8 cellular contexts compared by ENCODE assay signal in the genomic region with DNA sequence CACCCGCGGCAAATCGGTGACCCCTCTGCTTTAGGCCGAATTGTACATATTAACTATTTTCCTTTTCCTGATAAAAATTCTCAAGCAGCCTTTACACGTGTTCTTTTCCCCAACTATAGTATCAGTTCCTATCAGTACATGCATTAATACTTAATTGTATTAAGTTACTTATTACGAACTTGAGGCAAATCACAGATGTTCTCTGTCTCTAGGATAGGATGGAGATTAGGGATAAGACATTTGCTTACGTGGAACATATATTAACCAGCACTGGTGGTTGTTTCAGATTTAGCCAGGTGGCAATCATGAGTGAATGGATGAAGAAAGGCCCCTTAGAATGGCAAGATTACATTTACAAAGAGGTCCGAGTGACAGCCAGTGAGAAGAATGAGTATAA. TPM values are rescaled to one million over a fixed set of nuclear protein-coding genes. Genes with fewer than 3 reads are reported as not detected.
A peak's percentile ranks its signal among the peaks of the same experiment; 100 is the strongest.
DNase-seq lines count a peak whose midpoint lies in the region; ATAC-seq, FAIRE-seq and TF ChIP-seq lines count a peak whose summit lies in the region.

No MANE protein-coding gene starts in this region.

- no peaks in the 10 kb centered on the region for H4K20me1 ChIP-seq in HepG2 (ENCODE audit: insufficient read depth, low read length)

- H3K36me3 ChIP-seq in HepG2 (replicated peaks in 1 of 2; ENCODE audit: control insufficient read depth in 1 of 2, insufficient read depth in 2 of 2, low read length in 2 of 2): peaks cover 8 to 12% of the 10 kb centered on the region in 2 experiments; a peak in 4 of 5 replicates
- peaks cover 14 to 18% (median 15%) of the 10 kb centered on the region in 3 donors for H3K36me3 ChIP-seq in tibial artery

- TF ChIP-seq CTCF in HepG2 (CRISPR knock-in tag; IDR thresholded peaks at IDR 0.05) (no peak), tibial artery (IDR thresholded peaks at IDR 0.05) (no peak)

- intact Hi-C loops in HepG2 (cut with micrococcal nuclease; ENCODE audit: unreplicated experiment): no loop called here
- intact Hi-C loops in tibial artery (cut with DNase I; ENCODE audit: low total_unique reads): no loop called here

- peaks cover 17% of the 10 kb centered on the region for H3K4me1 Mint-ChIP-seq in activated T-cell treated with anti-CD3 and anti-CD28 coated beads, Interleukin-2, amount 50 U/mL, for 24 hours (ENCODE audit: low read depth)

- no peaks in the 10 kb centered on the region for H3K9me3 ChIP-seq in HepG2 (ENCODE audit: low read length)
- H3K9me3 ChIP-seq in tibial artery: no peaks in the 10 kb centered on the region

- CTCF ChIA-PET in HepG2 (lab: Yijun Ruan, JAX; ENCODE audit: low intra/inter-chr PET ratio, low total read pairs): no interaction called here

- in situ Hi-C loops in HepG2 (cut with HindIII; ENCODE audit: extremely low pct_ligation_motif_present, low pct_unique_long_range_greater_than_20kb): no loop called here

- H3K27me3 Mint-ChIP-seq in activated T-cell treated with anti-CD3 and anti-CD28 coated beads, Interleukin-2, amount 50 U/mL, for 24 hours: peaks cover 19% of the 10 kb centered on the region

- POLR2A ChIA-PET in HepG2 (lab: Yijun Ruan, JAX): interaction anchor here (1.5 kb wide), 1 partner anchor 28 kb away, joined by 5 read pairs; the partner anchor contains the start of gene SRSF7

- no peak for TF ChIP-seq RAD21 in HepG2 (CRISPR knock-in tag; IDR thresholded peaks at IDR 0.05)

- WGBS in HepG2 (ENCODE audit: low lambda C conversion rate): 9% methylated on average over 8 of the region's 8 CpGs

- no peak for DNase-seq in activated T-cell treated with anti-CD3 and anti-CD28 coated beads, Interleukin-2, amount 50 U/mL, for 24 hours
- no peak for DNase-seq in activated T-cell treated with anti-CD3 and anti-CD28 coated beads, Interleukin-2, amount 50 U/mL, for 48 hours
- DNase-seq in activated naive CD4-positive, alpha-beta T cell treated with anti-CD3 and anti-CD28 coated beads, Interleukin-2, amount 50 U/mL, for 72 hours (ENCODE audit: low spot score in 2 of 2): no peak
- DNase-seq in HepG2 (ENCODE audit: low spot score) (no peak), tibial artery (no peak), NCI-H1417 (lab: John Stamatoyannopoulos, UW) (no peak), GM19238 (ENCODE audit: insufficient read length, low spot score) (no peak)

- BruUV-seq in HepG2 (replicated peaks; lab: Mats Ljungman, UMichigan): no TSS peak

- H3K27ac Mint-ChIP-seq in activated T-cell treated with anti-CD3 and anti-CD28 coated beads, Interleukin-2, amount 50 U/mL, for 24 hours: peak overlapping the region; percentile 98
- H3K27ac Mint-ChIP-seq in activated naive CD4-positive, alpha-beta T cell treated with anti-CD3 and anti-CD28 coated beads, Interleukin-2, amount 50 U/mL, for 72 hours: peak overlapping the region; percentile 92 to 96

- H3K9ac ChIP-seq in HepG2 (ENCODE audit: insufficient read depth, low read depth, low read length): peak overlapping the region; percentile 79

- FAIRE-seq in HepG2 (lab: Jason Lieb, UNC): no peak

- TF ChIP-seq EP300 in HepG2 (IDR thresholded peaks at IDR 0.05; ENCODE audit: low read depth in 2 of 2, low read length in 2 of 2) (no peak), HepG2 (CRISPR knock-in tag; IDR thresholded peaks at IDR 0.05; ENCODE audit: borderline replicate concordance) (no peak)

- H3K4me2 ChIP-seq in HepG2 (ENCODE audit: low read depth, low read length): peak overlapping the region; percentile 91

- H3K4me3 ChIP-seq in HepG2 (replicated peaks in 1 of 3; ENCODE audit: insufficient read depth in 1 of 3, low read depth in 2 of 3, low read length in 3 of 3) (peak overlapping the region; percentile 81 to 93 (median 86)), tibial artery (peak overlapping the region; percentile 56 to 68)

- H3K79me2 ChIP-seq in HepG2 (ENCODE audit: insufficient read depth, low read length): peaks cover 11% of the 10 kb centered on the region

- peaks cover 42% of the 10 kb centered on the region for H3K36me3 Mint-ChIP-seq in activated T-cell treated with anti-CD3 and anti-CD28 coated beads, Interleukin-2, amount 50 U/mL, for 24 hours (ENCODE audit: low read depth)
- H3K36me3 Mint-ChIP-seq in activated naive CD4-positive, alpha-beta T cell treated with anti-CD3 and anti-CD28 coated beads, Interleukin-2, amount 50 U/mL, for 72 hours: peaks cover 8 to 21% of the 10 kb centered on the region in 2 donors

- H2AFZ ChIP-seq in HepG2 (ENCODE audit: low read length): peak overlapping the region; percentile 52

- no peak for TF ChIP-seq POLR2A in HepG2 (IDR thresholded peaks at IDR 0.05; ENCODE audit: insufficient read depth in 1 of 2, low read depth in 2 of 2, low read length in 2 of 2)

- no peaks in the 10 kb centered on the region; a peak in 1 of 5 replicates for H3K27me3 ChIP-seq in HepG2 (ENCODE audit: control insufficient read depth in 1 of 2, insufficient read depth in 2 of 2, low read length in 2 of 2)
- no peaks in the 10 kb centered on the region for H3K27me3 ChIP-seq in tibial artery

- H3K27ac ChIP-seq in HepG2 (ENCODE audit: extremely low read length, insufficient read depth, low read length) (peak overlapping the region; percentile 50), tibial artery (peak overlapping the region; percentile 62)

- H3K4me3 Mint-ChIP-seq in activated T-cell treated with anti-CD3 and anti-CD28 coated beads, Interleukin-2, amount 50 U/mL, for 24 hours: peak overlapping the region; percentile 95

- H3K9me3 Mint-ChIP-seq in activated T-cell treated with anti-CD3 and anti-CD28 coated beads, Interleukin-2, amount 50 U/mL, for 24 hours: no peaks in the 10 kb centered on the region
- H3K9me3 Mint-ChIP-seq in activated naive CD4-positive, alpha-beta T cell treated with anti-CD3 and anti-CD28 coated beads, Interleukin-2, amount 50 U/mL, for 72 hours: no peaks in the 10 kb centered on the region

- ATAC-seq in activated naive CD4-positive, alpha-beta T cell treated with anti-CD3 and anti-CD28 coated beads, Interleukin-2, amount 50 U/mL, for 72 hours: no peak
- no peak for ATAC-seq in HepG2
- ATAC-seq in HG03342 (IDR thresholded peaks at IDR 0.05; ENCODE audit: unreplicated experiment): no peak

- H3K4me1 ChIP-seq in HepG2 (ENCODE audit: insufficient read depth, low read length): peaks cover 48% of the 10 kb centered on the region
- peaks cover 0 to 12% (median 4%) of the 10 kb centered on the region in 4 donors for H3K4me1 ChIP-seq in tibial artery

TF ChIP-seq in HepG2, 621 proteins besides CTCF, POLR2A, EP300 and RAD21 (continues in another document):
- TF ChIP-seq ATRX (CRISPR knock-in tag; IDR thresholded peaks at IDR 0.05; ENCODE audit: borderline replicate concordance): no peak

RNA-seq across cellular contexts. Expression of gene GEMIN6, which starts 0.7 kb away (rescaled TPM):
- total RNA-seq in activated naive CD4-positive, alpha-beta T cell treated with anti-CD3 and anti-CD28 coated beads, Interleukin-2, amount 50 U/mL, for 72 hours: 10 to 100 TPM; 23.8 to 25.4 TPM
- total RNA-seq in HepG2 (2016; rRNA removed; fragmentation: Illumina TruSeq; extraction: Trizol): 43.2 and 62.7 TPM in 2 replicates
- total RNA-seq in HepG2 (2016; cell fraction: cytosol; rRNA removed; fragmentation: Illumina TruSeq; extraction: Trizol; ENCODE audit: low read depth): 12.7 and 14.8 TPM in 2 replicates
- total RNA-seq in HepG2 (2016; cell fraction: insoluble cytoplasmic fraction; rRNA removed; fragmentation: Illumina TruSeq; extraction: Trizol): 46.9 and 68.8 TPM in 2 replicates
- 27.5 and 31.0 TPM in 2 replicates for total RNA-seq in HepG2 (2016; cell fraction: membrane; rRNA removed; fragmentation: Illumina TruSeq; extraction: Trizol)
- total RNA-seq in HepG2 (2016; cell fraction: nucleus; rRNA removed; fragmentation: Illumina TruSeq; extraction: Trizol): 11.9 and 15.9 TPM in 2 replicates
- polyA plus RNA-seq in HepG2 (2011; rRNA removed): 13.0 and 14.4 TPM in 2 replicates
- 7.9 and 12.4 TPM in 2 replicates for polyA plus RNA-seq in HepG2 (2011; cell fraction: cytosol; rRNA removed)
- polyA plus RNA-seq in HepG2 (2011; cell fraction: nucleus; rRNA removed): 1.6 and 3.7 TPM in 2 replicates
- 15.2 and 30.2 TPM in 2 replicates for polyA plus RNA-seq in HepG2 (2012)
- polyA plus RNA-seq in HepG2 (2016; cell fraction: cytosol; fragmentation: Illumina TruSeq; extraction: Trizol; ENCODE audit: low read depth): 12.3 and 13.5 TPM in 2 replicates
- 58.6 and 61.6 TPM in 2 replicates for polyA plus RNA-seq in HepG2 (2016; cell fraction: insoluble cytoplasmic fraction; fragmentation: Illumina TruSeq; extraction: Trizol; ENCODE audit: low read depth)
- 18.4 and 19.5 TPM in 2 replicates for polyA plus RNA-seq in HepG2 (2016; cell fraction: membrane; fragmentation: Illumina TruSeq; extraction: Trizol; ENCODE audit: low read depth)
- polyA plus RNA-seq in HepG2 (2016; cell fraction: nucleus; fragmentation: Illumina TruSeq; extraction: Trizol; ENCODE audit: insufficient read depth, low read depth): 23.2 and 25.7 TPM in 2 replicates
- 2.1 and 7.0 TPM in 2 replicates for polyA minus RNA-seq in HepG2 (2011; rRNA and poly(A)+ RNA removed; ENCODE audit: low replicate concordance)
- 6.2 and 8.2 TPM in 2 replicates for polyA minus RNA-seq in HepG2 (2011; cell fraction: cytosol; rRNA and poly(A)+ RNA removed)
- polyA minus RNA-seq in HepG2 (2011; cell fraction: nucleus; rRNA and poly(A)+ RNA removed): 1.7 and 2.9 TPM in 2 replicates

RNA-seq across cellular contexts. Expression of gene SRSF7, which starts 27.5 kb away (rescaled TPM):
- total RNA-seq in activated naive CD4-positive, alpha-beta T cell treated with anti-CD3 and anti-CD28 coated beads, Interleukin-2, amount 50 U/mL, for 72 hours: 100 to 1,000 TPM; 236 to 294 TPM
- total RNA-seq in HepG2 (2016; rRNA removed; fragmentation: Illumina TruSeq; extraction: Trizol): 275 and 377 TPM in 2 replicates
- 67.2 and 80.5 TPM in 2 replicates for total RNA-seq in HepG2 (2016; cell fraction: cytosol; rRNA removed; fragmentation: Illumina TruSeq; extraction: Trizol; ENCODE audit: low read depth)
- 285 and 392 TPM in 2 replicates for total RNA-seq in HepG2 (2016; cell fraction: insoluble cytoplasmic fraction; rRNA removed; fragmentation: Illumina TruSeq; extraction: Trizol)
- 77.6 and 84.5 TPM in 2 replicates for total RNA-seq in HepG2 (2016; cell fraction: membrane; rRNA removed; fragmentation: Illumina TruSeq; extraction: Trizol)
- 186 and 191 TPM in 2 replicates for total RNA-seq in HepG2 (2016; cell fraction: nucleus; rRNA removed; fragmentation: Illumina TruSeq; extraction: Trizol)
- polyA plus RNA-seq in HepG2 (2011; rRNA removed): 154 and 172 TPM in 2 replicates
- polyA plus RNA-seq in HepG2 (2011; cell fraction: cytosol; rRNA removed): 76.4 and 98.0 TPM in 2 replicates
- 231 and 316 TPM in 2 replicates for polyA plus RNA-seq in HepG2 (2011; cell fraction: nucleus; rRNA removed)
- 106 and 123 TPM in 2 replicates for polyA plus RNA-seq in HepG2 (2012)
- polyA plus RNA-seq in HepG2 (2016; cell fraction: cytosol; fragmentation: Illumina TruSeq; extraction: Trizol; ENCODE audit: low read depth): 48.7 and 55.5 TPM in 2 replicates
- 378 and 417 TPM in 2 replicates for polyA plus RNA-seq in HepG2 (2016; cell fraction: insoluble cytoplasmic fraction; fragmentation: Illumina TruSeq; extraction: Trizol; ENCODE audit: low read depth)
- 45.0 and 50.4 TPM in 2 replicates for polyA plus RNA-seq in HepG2 (2016; cell fraction: membrane; fragmentation: Illumina TruSeq; extraction: Trizol; ENCODE audit: low read depth)
- polyA plus RNA-seq in HepG2 (2016; cell fraction: nucleus; fragmentation: Illumina TruSeq; extraction: Trizol; ENCODE audit: insufficient read depth, low read depth): 359 and 362 TPM in 2 replicates
- 67.1 and 233 TPM in 2 replicates for polyA minus RNA-seq in HepG2 (2011; rRNA and poly(A)+ RNA removed; ENCODE audit: low replicate concordance)
- 41.8 and 45.7 TPM in 2 replicates for polyA minus RNA-seq in HepG2 (2011; cell fraction: cytosol; rRNA and poly(A)+ RNA removed)
- polyA minus RNA-seq in HepG2 (2011; cell fraction: nucleus; rRNA and poly(A)+ RNA removed): 175 and 230 TPM in 2 replicates
